ENCODE assay signal across 20 cellular contexts in genomic region chr17:16972346-16972745, GRCh38. TPM values are rescaled to one million over a fixed set of nuclear protein-coding genes. Genes with fewer than 3 reads are reported as not detected.
DNase-seq lines count a peak whose midpoint lies in the region; ATAC-seq and TF ChIP-seq lines count a peak whose summit lies in the region.
"Had no signal": no experiment of that assay in that cellular context is flagged by ENCODE, and none has a peak within 500 bp of the region (broad histone marks: within the 10 kb centered on the region; RNA-seq: fewer than 3 reads in every experiment).

No MANE protein-coding gene starts in this region.

- peak overlapping the region; percentile 91 for H3K4me3 Mint-ChIP-seq in activated B cell treated with CpG ODN at 0.5 μM for 24 hours

- POLR2A ChIA-PET in activated B cell treated with CpG ODN at 0.5 μM for 24 hours (lab: Charles Lee): interaction anchor here (14.0 to 21.2 kb wide), 2 partner anchors 6 to 18 kb away, joined by 337 to 948 read pairs; no protein-coding TSS in a partner anchor

- H3K4me1 Mint-ChIP-seq in activated B cell treated with CpG ODN at 0.5 μM for 24 hours: peaks cover 91% of the 10 kb centered on the region

- peaks cover 99% of the 10 kb centered on the region for H3K4me1 ChIP-seq in BLaER1
- no peaks in the 10 kb centered on the region for H3K4me1 ChIP-seq in sigmoid colon

- CTCF ChIA-PET in activated B cell treated with CpG ODN at 0.5 μM for 24 hours (lab: Charles Lee): no interaction called here

- no peak overlapping the region for H3K4me3 ChIP-seq in BLaER1
- peak overlapping the region; percentile 97 for H3K4me3 ChIP-seq in GM12875 (ENCODE audit: low read depth, low read length)
- no peak overlapping the region for H3K4me3 ChIP-seq in sigmoid colon

- WGBS in sigmoid colon, 2 donors: 92 to 95% methylated on average over 6 of the region's 6 CpGs

- H3K27ac Mint-ChIP-seq in activated B cell treated with CpG ODN at 0.5 μM for 24 hours: peak overlapping the region; percentile 94
- H3K27ac Mint-ChIP-seq: CD4-positive, alpha-beta memory T cell had no signal

- H3K9me3 ChIP-seq in BLaER1 (peaks cover 5% of the 10 kb centered on the region; the same call in 1 of the 2 replicates), sigmoid colon (no peaks in the 10 kb centered on the region)

- ATAC-seq in activated B cell treated with CpG ODN at 0.5 μM for 24 hours (ENCODE audit: low read depth) (no peak), Right ventricle myocardium superior (ENCODE audit: poor library complexity) (no peak)
- ATAC-seq: HCT116, PC-3 had no signal

- H3K9me3 Mint-ChIP-seq in activated B cell treated with CpG ODN at 0.5 μM for 24 hours: no peaks in the 10 kb centered on the region

- no peak for TF ChIP-seq CTCF in GM12875 (IDR thresholded peaks at IDR 0.05; ENCODE audit: borderline replicate concordance, insufficient read depth, low read depth, low read length)
- no peak for TF ChIP-seq CTCF in activated B cell treated with CpG ODN at 0.5 μM for 24 hours (IDR thresholded peaks at IDR 0.05)
- no peak for TF ChIP-seq CTCF in sigmoid colon (IDR thresholded peaks at IDR 0.05)

- no peak for TF ChIP-seq EP300 in sigmoid colon (IDR thresholded peaks at IDR 0.05)

- no peak for DNase-seq in activated B cell treated with CpG ODN at 0.5 μM for 24 hours
- peak; percentile 29 for DNase-seq in sigmoid colon
- DNase-seq in HuH-7.5 (ENCODE audit: low spot score): no peak
- no peak for DNase-seq in T-helper 9 cell
- DNase-seq in Right ventricle myocardium superior: no peak
- DNase-seq: CD4-positive, alpha-beta memory T cell; GF-D8; NCI-H1092; NCI-H1694; NCI-H2107; NCI-H226; NCI-H526 treated with DMSO at 0.1 percent for 48 hours; PC-3 had no signal

- H3K36me3 ChIP-seq in BLaER1 (no peaks in the 10 kb centered on the region), sigmoid colon (no peaks in the 10 kb centered on the region)

- H4K20me1 ChIP-seq in BLaER1: no peaks in the 10 kb centered on the region

- H3K27me3 ChIP-seq in BLaER1 (no peaks in the 10 kb centered on the region), sigmoid colon (no peaks in the 10 kb centered on the region)

- no peak for TF ChIP-seq POLR2A in sigmoid colon (IDR thresholded peaks at IDR 0.05)

- intact Hi-C loops in activated B cell treated with CpG ODN at 0.5 μM for 24 hours (cut with micrococcal nuclease) (loop anchor here (5.0 kb wide), 1 partner anchor 620 kb away; the partner anchor contains the start of gene PEMT), sigmoid colon (cut with DNase I) (no loop called here), Right ventricle myocardium superior (cut with DNase I) (no loop called here)

- H3K4me2 ChIP-seq in BLaER1: peak overlapping the region; percentile 80

- H3K27ac ChIP-seq in BLaER1 (peak overlapping the region; percentile 82), sigmoid colon (no peak overlapping the region)

- peaks cover 30% of the 10 kb centered on the region for H3K36me3 Mint-ChIP-seq in activated B cell treated with CpG ODN at 0.5 μM for 24 hours (ENCODE audit: low read depth)
- H3K36me3 Mint-ChIP-seq: CD4-positive, alpha-beta memory T cell had no signal

- H3K9ac ChIP-seq in BLaER1: no peak overlapping the region

- no peaks in the 10 kb centered on the region for H3K27me3 Mint-ChIP-seq in activated B cell treated with CpG ODN at 0.5 μM for 24 hours
- H3K27me3 Mint-ChIP-seq: CD4-positive, alpha-beta memory T cell had no signal

RNA-seq across cellular contexts. Expression of gene TNFRSF13B, which starts 0.4 kb away (rescaled TPM):
- total RNA-seq in activated B cell treated with CpG ODN at 0.5 μM for 24 hours (316 and 342 TPM in 2 replicates), sigmoid colon (not detected), Right ventricle myocardium superior (not detected)
- 10 to 100 TPM in 1 of 3 donors, not detected in 2; 15.2 TPM for polyA plus RNA-seq in sigmoid colon
- total RNA-seq: A673; CD4-positive, alpha-beta memory T cell; HT-29; M059J; PC-3; SK-MEL-5 had no signal

Comparison
In these comparisons a context has a peak if more than half of its experiments do, and no peak if none do; other contexts are left out.
1. RNA of gene TNFRSF13B, which starts 0.4 kb away (total RNA-seq): 316 to 342 TPM in activated B cell treated with CpG ODN at 0.5 μM for 24 hours; not detected in Right ventricle myocardium superior (single experiment) and not detected in sigmoid colon; every median in the first group is over 100 times any median in the second.